In genomic region chr1:24142546-24143431, GRCh38 we compare ENCODE assay signal across 8 cellular contexts. TPM values are rescaled to one million over a fixed set of nuclear protein-coding genes. Genes with fewer than 3 reads are reported as not detected.
DNase-seq lines count a peak whose midpoint lies in the region; ATAC-seq and TF ChIP-seq lines count a peak whose summit lies in the region.

TSS of gene IL22RA1 (minus strand) at chr1:24143140. CDS start at chr1:24143082, 58 bp downstream.

- no peaks in the 10 kb centered on the region for H3K36me3 Mint-ChIP-seq in Caco-2 (ENCODE audit: insufficient read depth, unreplicated experiment)
- no peaks in the 10 kb centered on the region for H3K36me3 Mint-ChIP-seq in progenitor cell of endocrine pancreas (ENCODE audit: insufficient read depth)

- H3K4me3 ChIP-seq in Caco-2 (ENCODE audit: low read depth, low read length) (peak within 1 kb of the TSS; percentile 26), PC-9 (peak within 1 kb of the TSS; percentile 62), fibroblast of pulmonary artery (replicated peaks; ENCODE audit: low read depth, low read length) (peak within 1 kb of the TSS; percentile 29)

- DNase-seq in Caco-2 (peak; percentile 34 to 81), PC-9 (peak; percentile 69 to 80), fibroblast of pulmonary artery (ENCODE audit: low read depth) (no peak), progenitor cell of endocrine pancreas (ENCODE audit: low spot score, unreplicated experiment) (no peak), NCI-H2171 treated with DMSO at 0.1 percent for 48 hours (lab: John Stamatoyannopoulos, UW) (no peak)
- no peak for DNase-seq in activated naive CD4-positive, alpha-beta T cell treated with Interleukin-2 at 50 U/mL for 16 hours
- DNase-seq in activated naive CD4-positive, alpha-beta T cell (lab: John Stamatoyannopoulos, UW), result no peak

- H3K4me2 ChIP-seq in PC-9, result peak within 1 kb of the TSS; percentile 91

- H3K4me1 Mint-ChIP-seq in Caco-2 (ENCODE audit: low read depth, unreplicated experiment) (peaks cover 13% of the 10 kb centered on the region), progenitor cell of endocrine pancreas (ENCODE audit: low read depth) (peaks cover 18% of the 10 kb centered on the region)

- CTCF ChIA-PET in Caco-2 (lab: Charles Lee) (interaction anchor here (0.6 to 1.2 kb wide), 2 partner anchors 9 to 497 kb away, joined by 3 read pairs; no protein-coding TSS in a partner anchor), PC-9 (lab: Charles Lee) (interaction anchor here (0.6 to 1.5 kb wide), 5 partner anchors 9 to 688 kb away, joined by 3 to 9 read pairs (median 4); no protein-coding TSS in a partner anchor)

- TF ChIP-seq CTCF in Caco-2 (IDR thresholded peaks at IDR 0.05; ENCODE audit: insufficient read depth in 1 of 2, low read depth in 1 of 2, low read length in 1 of 2, severe bottlenecking in 1 of 2, unreplicated experiment in 1 of 2), result no peak
- TF ChIP-seq CTCF in PC-9 (conservative IDR thresholded peaks at IDR 0.05), result no peak
- TF ChIP-seq CTCF in fibroblast of pulmonary artery (IDR thresholded peaks at IDR 0.05; ENCODE audit: low read length, missing control alignments), result no peak
- no peak for TF ChIP-seq CTCF in progenitor cell of endocrine pancreas (IDR thresholded peaks at IDR 0.05; ENCODE audit: unreplicated experiment)

- H3K4me1 ChIP-seq in Caco-2 (peaks cover 14% of the 10 kb centered on the region), PC-9 (replicated peaks; ENCODE audit: insufficient read depth) (peaks cover 11% of the 10 kb centered on the region)

- H3K9me3 Mint-ChIP-seq in Caco-2 (ENCODE audit: unreplicated experiment) (no peaks in the 10 kb centered on the region), progenitor cell of endocrine pancreas (ENCODE audit: low read depth) (no peaks in the 10 kb centered on the region)

- peak within 1 kb of the TSS; percentile 77 for H2AFZ ChIP-seq in PC-9

- H4K20me1 ChIP-seq in PC-9 (ENCODE audit: insufficient read depth), result no peaks in the 10 kb centered on the region

- ATAC-seq in GM21576 (IDR thresholded peaks at IDR 0.05; ENCODE audit: unreplicated experiment), result no peak

- POLR2A ChIA-PET in Caco-2 (lab: Charles Lee) (no interaction called here), PC-9 (lab: Charles Lee; ENCODE audit: unreplicated experiment) (interaction anchor here (0.6 kb wide), 4 partner anchors 23 to 639 kb away, joined by 3 to 9 read pairs (median 3); no protein-coding TSS in a partner anchor)

- no peak within 1 kb of the TSS for H3K27ac ChIP-seq in PC-9

- H3K27ac Mint-ChIP-seq in Caco-2 (ENCODE audit: unreplicated experiment) (peak within 1 kb of the TSS; percentile 42), progenitor cell of endocrine pancreas (peak within 1 kb of the TSS; percentile 62)

- no peaks in the 10 kb centered on the region for H3K27me3 Mint-ChIP-seq in Caco-2 (ENCODE audit: insufficient read depth, unreplicated experiment)
- peaks cover 5% of the 10 kb centered on the region for H3K27me3 Mint-ChIP-seq in progenitor cell of endocrine pancreas

- no peaks in the 10 kb centered on the region for H3K36me3 ChIP-seq in Caco-2 (ENCODE audit: control insufficient read depth, insufficient read depth, low read length)
- no peaks in the 10 kb centered on the region for H3K36me3 ChIP-seq in PC-9 (ENCODE audit: low read depth)

- H3K27me3 ChIP-seq in Caco-2 (replicated peaks; ENCODE audit: control insufficient read depth, insufficient read depth, low read length) (no peaks in the 10 kb centered on the region), PC-9 (ENCODE audit: insufficient read depth, low read depth) (no peaks in the 10 kb centered on the region)

- no TSS peak for BruUV-seq in Caco-2 (replicated peaks; lab: Mats Ljungman, UMichigan)
- TSS peak; percentile 64 for BruUV-seq in PC-9 (replicated peaks; lab: Mats Ljungman, UMichigan)

- no peaks in the 10 kb centered on the region for H3K79me2 ChIP-seq in PC-9 (ENCODE audit: low read depth)

- H3K9me2 ChIP-seq in PC-9 (ENCODE audit: insufficient read depth), result no peaks in the 10 kb centered on the region

- H3K4me3 Mint-ChIP-seq in Caco-2 (ENCODE audit: unreplicated experiment) (peak within 1 kb of the TSS; percentile 37), progenitor cell of endocrine pancreas (ENCODE audit: low read depth) (no peak within 1 kb of the TSS)

- H3F3A ChIP-seq in PC-9 (ENCODE audit: insufficient read depth, low read depth), result peaks cover 4% of the 10 kb centered on the region; the same call in 1 of the 2 replicates

- intact Hi-C loops in Caco-2 (cut with micrococcal nuclease; ENCODE audit: unreplicated experiment) (no loop called here), PC-9 (cut with micrococcal nuclease; ENCODE audit: unreplicated experiment) (no loop called here)

- H3K9me3 ChIP-seq in Caco-2, result no peaks in the 10 kb centered on the region
- H3K9me3 ChIP-seq in PC-9 (ENCODE audit: insufficient read depth, low read depth), result no peaks in the 10 kb centered on the region

RNA-seq across cellular contexts. Expression of gene IL22RA1, which starts in this region (rescaled TPM):
- total RNA-seq in Caco-2 (2022), result 1.7 and 2.5 TPM in 2 replicates
- 4.2 and 5.0 TPM in 2 replicates for total RNA-seq in PC-9 (2021)
- total RNA-seq in progenitor cell of endocrine pancreas, result 0.13 and 0.26 TPM in 2 replicates

Comparison
In these comparisons a context has a peak if more than half of its experiments do, and no peak if none do; other contexts are left out.
1. DNase-seq: peak in Caco-2 (2 of 2) and PC-9 (2 of 2); none in fibroblast of pulmonary artery (single experiment), progenitor cell of endocrine pancreas (single experiment), activated naive CD4-positive, alpha-beta T cell treated with Interleukin-2 at 50 U/mL for 16 hours (single experiment), activated naive CD4-positive, alpha-beta T cell (0 of 4) and NCI-H2171 treated with DMSO at 0.1 percent for 48 hours (single experiment).
2. Peak in every context shown above with its lines, with median percentiles within 50 percentile points of each other: H3K4me3 ChIP-seq.